16 cellular contexts compared by ENCODE assay signal in genomic region chr18:484749-485464, GRCh38. TPM values are rescaled to one million over a fixed set of nuclear protein-coding genes. Genes with fewer than 3 reads are reported as not detected.
A peak's percentile ranks its signal among the peaks of the same experiment; 100 is the strongest.
DNase-seq lines count a peak whose midpoint lies in the region; ATAC-seq and TF ChIP-seq lines count a peak whose summit lies in the region.
"Had no signal": no experiment of that assay in that cellular context is flagged by ENCODE, and none has a peak within 500 bp of the region (broad histone marks: within the 10 kb centered on the region; RNA-seq: fewer than 3 reads in every experiment).

No MANE protein-coding gene starts in this region.

- no peak overlapping the region for H3K4ac ChIP-seq in mesenchymal stem cell (ENCODE audit: low read depth in 1 of 2, low read length in 2 of 2)

- 64% methylated on average over 3 of the region's 4 CpGs for WGBS in mesenchymal stem cell
- WGBS in spleen, 5 donors = 55 to 62% (median 57%) methylated on average over 4 of the region's 4 CpGs

- ATAC-seq in GM18873 (IDR thresholded peaks at IDR 0.05; ENCODE audit: low FRiP score, unreplicated experiment) (peak; percentile 89), HG02588 (IDR thresholded peaks at IDR 0.05; ENCODE audit: unreplicated experiment) (peak; percentile 85)
- ATAC-seq: foreskin keratinocyte had no signal

- H4K91ac ChIP-seq in mesenchymal stem cell (ENCODE audit: low read length) = no peak overlapping the region

- no peak overlapping the region for H2BK5ac ChIP-seq in mesenchymal stem cell (ENCODE audit: low read depth, low read length, poor library complexity, severe bottlenecking)

- DNase-seq in HL-60 (ENCODE audit: low read depth in 1 of 2, low spot score in 1 of 2) = peak; percentile 73 to 80
- peak; percentile 27 for DNase-seq in mesenchymal stem cell
- DNase-seq in central memory CD4-positive, alpha-beta T cell = no peak
- DNase-seq in NCI-H226 = no peak
- DNase-seq in amniotic stem cell (lab: John Stamatoyannopoulos, UW) = no peak
- no peak for DNase-seq in spleen
- DNase-seq: activated CD4-positive, alpha-beta T cell treated with anti-CD3 and anti-CD28 coated beads, Interleukin-2, amount 50 U/mL, for 48 hours; CD4-positive, alpha-beta T cell; foreskin keratinocyte; H9; KBM-7; nucleus accumbens; stimulated activated CD4-positive, alpha-beta T cell treated with anti-CD3 and anti-CD28 coated beads, Interleukin-1b, Interleukin-23, amount 100 ng/mL, for 48 hours had no signal

- no peak overlapping the region for H4K8ac ChIP-seq in mesenchymal stem cell (ENCODE audit: low read length)

- H2AFZ ChIP-seq in mesenchymal stem cell (ENCODE audit: low read depth, low read length) = no peak overlapping the region

- H3K27ac ChIP-seq in HL-60 (replicated peaks) (0 out of 2 replicates have a peak overlapping the region, but pooled peaks have one; percentile 1), mesenchymal stem cell (ENCODE audit: low read length, poor library complexity, severe bottlenecking) (no peak overlapping the region), spleen (no peak overlapping the region)
- H3K27ac ChIP-seq: foreskin keratinocyte had no signal

- H2BK15ac ChIP-seq in mesenchymal stem cell (ENCODE audit: low read depth, poor library complexity, severe bottlenecking) = no peak overlapping the region

- TF ChIP-seq CTCF in HL-60 (IDR thresholded peaks at IDR 0.05; ENCODE audit: insufficient read depth, low read length) (no peak), spleen (IDR thresholded peaks at IDR 0.05 in 8 of 11, conservative IDR thresholded peaks at IDR 0.05 in 3 of 11) (no peak)

- H2BK120ac ChIP-seq in mesenchymal stem cell (ENCODE audit: low read depth, low read length) = no peak overlapping the region

- no peak overlapping the region for H2BK12ac ChIP-seq in mesenchymal stem cell (ENCODE audit: low read length in 2 of 2)

- no peak overlapping the region for H3K9ac ChIP-seq in mesenchymal stem cell (ENCODE audit: low read length)

- TF ChIP-seq POLR2A in spleen (IDR thresholded peaks at IDR 0.05) = no peak

- H2AK5ac ChIP-seq in mesenchymal stem cell (ENCODE audit: low read length, severe bottlenecking) = no peak overlapping the region

- H3K4me3 ChIP-seq in HL-60 (replicated peaks; ENCODE audit: insufficient read depth, low read length) (no peak overlapping the region), mesenchymal stem cell (ENCODE audit: insufficient read depth in 1 of 2, low read depth in 1 of 2, low read length in 2 of 2) (no peak overlapping the region), spleen (no peak overlapping the region)
- H3K4me3 ChIP-seq: coronary artery had no signal

- H3K4me2 ChIP-seq in mesenchymal stem cell (ENCODE audit: low read length, poor library complexity, severe bottlenecking) = no peak overlapping the region

- no peak overlapping the region for H3K18ac ChIP-seq in mesenchymal stem cell (ENCODE audit: low read depth in 1 of 2, low read length in 2 of 2)

- no peaks in the 10 kb centered on the region for H3K79me1 ChIP-seq in mesenchymal stem cell (replicated peaks; ENCODE audit: low read length, poor library complexity, severe bottlenecking)

- H3K36me3 ChIP-seq in mesenchymal stem cell (ENCODE audit: control insufficient read depth in 1 of 2, insufficient read depth in 2 of 2, low read depth in 1 of 2, low read length in 2 of 2) = peaks cover 0 to 23% of the 10 kb centered on the region in 2 experiments
- no peaks in the 10 kb centered on the region for H3K36me3 ChIP-seq in spleen

- intact Hi-C loops in spleen (cut with DNase I; ENCODE audit: low total_unique reads) = no loop called here

- H3K14ac ChIP-seq in mesenchymal stem cell (ENCODE audit: low read length in 2 of 2) = no peak overlapping the region

- H3K4me1 ChIP-seq in mesenchymal stem cell (ENCODE audit: control insufficient read depth, insufficient read depth, low read depth, low read length) (peaks cover 13% of the 10 kb centered on the region), spleen (no peaks in the 10 kb centered on the region)
- H3K4me1 ChIP-seq: foreskin keratinocyte had no signal

- no peak overlapping the region for H3K23ac ChIP-seq in mesenchymal stem cell (ENCODE audit: low read length in 2 of 2)

- H3K27me3 ChIP-seq in HL-60 (ENCODE audit: insufficient read depth, poor library complexity, severe bottlenecking) (no peaks in the 10 kb centered on the region), mesenchymal stem cell (ENCODE audit: control insufficient read depth in 1 of 2, insufficient read depth in 1 of 2, low read length in 2 of 2) (no peaks in the 10 kb centered on the region), spleen (replicated peaks in 1 of 7) (peaks cover 0 to 4% (median 0%) of the 10 kb centered on the region in 7 donors)

- H3K9me3 ChIP-seq in mesenchymal stem cell (ENCODE audit: control insufficient read depth, low read length) (peaks cover 4% of the 10 kb centered on the region), spleen (peaks cover 0 to 6% (median 0%) of the 10 kb centered on the region in 8 donors)

RNA-seq across cellular contexts. Expression of gene COLEC12, which starts 15.6 kb away (rescaled TPM):
- 8.9 TPM for polyA plus RNA-seq in mesenchymal stem cell (2013, experiment 1 of 2)
- 9.2 TPM for polyA plus RNA-seq in mesenchymal stem cell (2013, experiment 2 of 2)
- total RNA-seq in spleen = 1 to 10 TPM in 5 of 7 donors, under 1 TPM in 2; 0.37 to 4.5 (median 1.7) TPM
- polyA plus RNA-seq in spleen = under 1 TPM; 0.13 to 0.53 (median 0.20) TPM
- total RNA-seq: CD4-positive, alpha-beta T cell; foreskin keratinocyte had no signal
- polyA plus RNA-seq: foreskin keratinocyte had no signal

Comparison
In these comparisons a context has a peak if more than half of its experiments do, and no peak if none do; other contexts are left out.
1. DNase-seq: peak in HL-60 (2 of 2) and mesenchymal stem cell (single experiment); none in central memory CD4-positive, alpha-beta T cell (single experiment), NCI-H226 (single experiment), amniotic stem cell (single experiment) and spleen (single experiment).